ENCODE assay signal across 15 cellular contexts in the genomic region with DNA sequence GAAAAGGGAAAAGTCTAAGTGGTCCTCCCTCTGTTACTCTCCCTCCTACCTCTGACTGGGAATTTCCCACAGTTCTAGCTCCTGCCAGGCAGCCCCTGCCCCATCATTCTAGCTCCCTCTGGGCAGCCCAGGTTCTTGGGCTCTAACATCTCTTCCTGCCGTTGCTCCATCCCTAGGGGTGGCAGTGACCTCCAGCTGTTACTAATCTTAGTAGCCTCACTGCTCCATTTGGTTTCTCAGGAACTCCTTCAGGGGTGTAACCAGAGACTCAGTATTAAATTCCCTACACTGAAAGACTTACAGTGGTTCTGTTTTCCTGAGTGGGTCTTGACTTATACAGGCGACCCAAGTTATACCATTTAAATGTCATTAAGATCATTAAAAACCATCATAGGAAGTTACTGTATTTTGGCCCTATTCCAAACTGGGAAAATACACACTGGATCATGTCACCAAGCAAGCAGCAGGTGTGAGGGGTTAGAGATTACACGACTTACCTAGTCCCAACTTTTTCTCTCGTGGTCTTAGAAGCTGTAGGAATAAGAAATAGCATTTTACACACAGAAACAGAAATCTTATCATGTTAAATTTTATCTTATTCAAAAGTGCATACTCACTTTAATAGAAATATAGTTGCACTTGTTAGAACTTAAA. TPM values are rescaled to one million over a fixed set of nuclear protein-coding genes. Genes with fewer than 3 reads are reported as not detected.
A peak's percentile ranks its signal among the peaks of the same experiment; 100 is the strongest.
DNase-seq lines count a peak whose midpoint lies in the region; ATAC-seq and FAIRE-seq lines count a peak whose summit lies in the region.
"Had no signal": no experiment of that assay in that cellular context is flagged by ENCODE, and none has a peak within 500 bp of the region (broad histone marks: within the 10 kb centered on the region; RNA-seq: fewer than 3 reads in every experiment).

No MANE protein-coding gene starts in this region.

- FAIRE-seq in HTR-8/SVneo (lab: Jason Lieb, UNC): peak; percentile 54
- FAIRE-seq: GM12878, GM18507 had no signal

- no peaks in the 10 kb centered on the region for H3K9me3 Mint-ChIP-seq in activated T-cell treated with anti-CD3 and anti-CD28 coated beads, Interleukin-2, amount 50 U/mL, for 24 hours
- no peaks in the 10 kb centered on the region for H3K9me3 Mint-ChIP-seq in stimulated activated effector memory CD8-positive, alpha-beta T cell treated with anti-CD3 and anti-CD28 coated beads, Interleukin-12 subunit alpha, Interleukin-12 subunit beta, amount 100 ng/mL, for 72 hours
- H3K9me3 Mint-ChIP-seq: CD4-positive, CD25-positive, alpha-beta regulatory T cell; GM23338; H9 had no signal

- peak overlapping the region; percentile 55 for H3K27ac Mint-ChIP-seq in activated T-cell treated with anti-CD3 and anti-CD28 coated beads, Interleukin-2, amount 50 U/mL, for 24 hours
- H3K27ac Mint-ChIP-seq in stimulated activated effector memory CD8-positive, alpha-beta T cell treated with anti-CD3 and anti-CD28 coated beads, Interleukin-12 subunit alpha, Interleukin-12 subunit beta, amount 100 ng/mL, for 72 hours: peak overlapping the region; percentile 78
- H3K27ac Mint-ChIP-seq: GM23338, H9 had no signal

- no peaks in the 10 kb centered on the region for H3K27me3 Mint-ChIP-seq in activated T-cell treated with anti-CD3 and anti-CD28 coated beads, Interleukin-2, amount 50 U/mL, for 24 hours
- H3K27me3 Mint-ChIP-seq: CD4-positive, CD25-positive, alpha-beta regulatory T cell had no signal

- H3K4me3 Mint-ChIP-seq in activated T-cell treated with anti-CD3 and anti-CD28 coated beads, Interleukin-2, amount 50 U/mL, for 24 hours: no peak overlapping the region
- no peak overlapping the region for H3K4me3 Mint-ChIP-seq in stimulated activated effector memory CD8-positive, alpha-beta T cell treated with anti-CD3 and anti-CD28 coated beads, Interleukin-12 subunit alpha, Interleukin-12 subunit beta, amount 100 ng/mL, for 72 hours
- H3K4me3 Mint-ChIP-seq: CD4-positive, CD25-positive, alpha-beta regulatory T cell; GM23338; H9 had no signal

- peaks cover 8% of the 10 kb centered on the region for H3K4me1 Mint-ChIP-seq in activated T-cell treated with anti-CD3 and anti-CD28 coated beads, Interleukin-2, amount 50 U/mL, for 24 hours (ENCODE audit: low read depth)
- no peaks in the 10 kb centered on the region for H3K4me1 Mint-ChIP-seq in stimulated activated effector memory CD8-positive, alpha-beta T cell treated with anti-CD3 and anti-CD28 coated beads, Interleukin-12 subunit alpha, Interleukin-12 subunit beta, amount 100 ng/mL, for 72 hours
- H3K4me1 Mint-ChIP-seq: GM23338, H9 had no signal

- DNase-seq in activated T-cell treated with anti-CD3 and anti-CD28 coated beads, Interleukin-2, amount 50 U/mL, for 24 hours: no peak
- DNase-seq in activated T-cell treated with anti-CD3 and anti-CD28 coated beads, Interleukin-2, amount 50 U/mL, for 1 hour: no peak
- no peak for DNase-seq in HTR-8/SVneo (ENCODE audit: insufficient read length, low spot score)
- DNase-seq in myocyte (ENCODE audit: low read depth): peak; percentile 33
- peak in 1 of 2 donors; percentile 8 for DNase-seq in stimulated activated effector memory CD8-positive, alpha-beta T cell treated with anti-CD3 and anti-CD28 coated beads, Interleukin-12 subunit alpha, Interleukin-12 subunit beta, amount 100 ng/mL, for 72 hours (ENCODE audit: low spot score in 2 of 2)
- no peak for DNase-seq in NCI-H1930 (lab: John Stamatoyannopoulos, UW)
- DNase-seq: ACHN; Calu3; CD4-positive, CD25-positive, alpha-beta regulatory T cell; DMS 273 treated with DMSO at 0.1 percent for 48 hours; H9 had no signal

- no peak for ATAC-seq in stimulated activated effector memory CD8-positive, alpha-beta T cell treated with anti-CD3 and anti-CD28 coated beads, Interleukin-12 subunit alpha, Interleukin-12 subunit beta, amount 100 ng/mL, for 72 hours
- no peak for ATAC-seq in HG02798 (IDR thresholded peaks at IDR 0.05; ENCODE audit: poor library complexity, unreplicated experiment)
- ATAC-seq: GM12878, GM23338 had no signal

- peaks cover 96% of the 10 kb centered on the region for H3K36me3 Mint-ChIP-seq in activated T-cell treated with anti-CD3 and anti-CD28 coated beads, Interleukin-2, amount 50 U/mL, for 24 hours (ENCODE audit: low read depth)
- H3K36me3 Mint-ChIP-seq in stimulated activated effector memory CD8-positive, alpha-beta T cell treated with anti-CD3 and anti-CD28 coated beads, Interleukin-12 subunit alpha, Interleukin-12 subunit beta, amount 100 ng/mL, for 72 hours: peaks cover 100% of the 10 kb centered on the region

RNA-seq across cellular contexts. Expression of a gene that starts 10.1 kb away (rescaled TPM):
- 64.1 and 80.0 TPM in 2 replicates for total RNA-seq in myocyte
- polyA plus RNA-seq in myocyte (2012): 40.0 TPM

RNA-seq across cellular contexts. Expression of a gene that starts 10.4 kb away (rescaled TPM):
- total RNA-seq in myocyte: 7.9 and 8.3 TPM in 2 replicates
- 3.7 TPM for polyA plus RNA-seq in myocyte (2012)

RNA-seq across cellular contexts. Expression of a gene that starts 17.0 kb away (rescaled TPM):
- total RNA-seq in myocyte: 17.5 and 22.5 TPM in 2 replicates
- 26.9 TPM for polyA plus RNA-seq in myocyte (2012)
